ENCODE assay signal across 16 cellular contexts in the genomic region with DNA sequence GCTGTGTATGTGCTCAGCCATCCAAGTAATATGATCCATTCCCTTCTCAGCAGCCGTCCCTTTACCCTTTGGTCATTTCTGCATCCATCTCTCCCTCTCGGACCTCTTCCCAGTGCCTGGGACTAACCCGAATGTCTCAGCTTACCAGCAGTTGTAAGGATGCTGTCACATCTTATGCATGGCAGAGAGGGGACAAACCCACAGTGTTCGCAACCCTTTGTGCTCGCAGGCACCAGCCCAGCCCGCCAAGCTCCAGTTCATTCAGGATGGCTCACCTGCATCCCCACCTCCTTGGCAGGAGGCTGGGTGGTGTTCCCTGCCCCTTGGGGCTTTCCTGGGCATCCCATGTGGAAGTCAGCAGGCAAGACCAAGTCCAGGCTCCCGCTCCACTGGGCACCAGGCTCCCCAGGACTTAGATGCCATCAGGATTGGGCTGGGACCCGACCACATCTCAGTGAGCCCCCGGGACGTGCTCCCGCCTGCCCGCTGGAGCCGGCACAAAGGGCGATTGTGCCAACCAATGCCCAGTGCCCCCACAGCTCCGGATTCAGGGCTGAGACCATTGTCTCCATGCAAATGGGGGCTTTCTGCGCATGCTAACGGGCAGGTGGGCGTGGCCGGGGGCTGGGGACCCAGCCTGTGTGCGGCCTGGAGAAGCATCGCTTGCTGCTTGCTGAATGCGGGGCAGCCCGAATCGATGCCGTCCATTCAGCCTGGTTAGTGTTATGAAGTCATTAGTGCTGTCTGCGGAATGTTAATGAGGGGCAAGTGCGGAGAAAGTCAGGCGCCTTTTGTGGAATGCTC.
DNase-seq lines count a peak whose midpoint lies in the region; ATAC-seq, FAIRE-seq and TF ChIP-seq lines count a peak whose summit lies in the region.
"Had no signal": no experiment of that assay in that cellular context is flagged by ENCODE, and none has a peak within 500 bp of the region (broad histone marks: within the 10 kb centered on the region; RNA-seq: fewer than 3 reads in every experiment).

No MANE protein-coding gene starts in this region.

- no peak for TF ChIP-seq POLR2A in sigmoid colon (IDR thresholded peaks at IDR 0.05)

- H3K9ac ChIP-seq in SK-N-SH: no peak overlapping the region
- H3K9ac ChIP-seq in kidney (ENCODE audit: low read length in 2 of 2): no peak overlapping the region

- intact Hi-C loops in kidney (cut with DNase I) (no loop called here), sigmoid colon (cut with DNase I) (no loop called here)

- no peak for TF ChIP-seq CTCF in SK-N-SH (IDR thresholded peaks at IDR 0.05)
- TF ChIP-seq CTCF in kidney (IDR thresholded peaks at IDR 0.05; ENCODE audit: borderline replicate concordance, extremely low read depth, insufficient read depth): no peak
- no peak for TF ChIP-seq CTCF in sigmoid colon (IDR thresholded peaks at IDR 0.05)

- H2AFZ ChIP-seq in SK-N-SH (ENCODE audit: low read depth): no peak overlapping the region

- 74% methylated on average over 14 of the region's 28 CpGs for WGBS in SK-N-SH (ENCODE audit: low lambda C conversion rate)
- WGBS in sigmoid colon, 2 donors: 90 to 94% methylated on average over 28 of the region's 28 CpGs

- no peaks in the 10 kb centered on the region for H4K20me1 ChIP-seq in SK-N-SH (ENCODE audit: insufficient read depth)

- H3K4me1 ChIP-seq in SK-N-SH (ENCODE audit: control insufficient read depth in 1 of 2, insufficient read depth in 2 of 2, low read depth in 1 of 2, low read length in 1 of 2) (peaks cover 0 to 22% of the 10 kb centered on the region in 2 experiments; a peak in 1 of 4 replicates), kidney (ENCODE audit: control insufficient read depth in 1 of 2, insufficient read depth in 1 of 2, low read depth in 1 of 2, low read length in 2 of 2) (no peaks in the 10 kb centered on the region), sigmoid colon (peaks cover 0 to 6% (median 2%) of the 10 kb centered on the region in 4 donors)

- no peaks in the 10 kb centered on the region for H3K9me2 ChIP-seq in SK-N-SH

- H3K27me3 ChIP-seq in SK-N-SH (ENCODE audit: insufficient read depth): no peaks in the 10 kb centered on the region
- peaks cover 0 to 5% (median 0%) of the 10 kb centered on the region in 3 donors for H3K27me3 ChIP-seq in sigmoid colon

- H3K9me3 ChIP-seq in SK-N-SH: no peaks in the 10 kb centered on the region
- no peaks in the 10 kb centered on the region for H3K9me3 ChIP-seq in kidney (ENCODE audit: control insufficient read depth in 1 of 2, low read length in 2 of 2)
- no peaks in the 10 kb centered on the region for H3K9me3 ChIP-seq in sigmoid colon

- no peak overlapping the region for H3K4me2 ChIP-seq in SK-N-SH

- H3K79me2 ChIP-seq in SK-N-SH (ENCODE audit: insufficient read depth): no peaks in the 10 kb centered on the region

- POLR2A ChIA-PET in SK-N-SH (lab: Yijun Ruan, JAX): no interaction called here

- TF ChIP-seq EP300 in SK-N-SH (IDR thresholded peaks at IDR 0.05; ENCODE audit: borderline replicate concordance in 1 of 2, low read depth in 1 of 2, low read length in 1 of 2): no peak
- TF ChIP-seq EP300 in sigmoid colon (IDR thresholded peaks at IDR 0.05): no peak

- no peak overlapping the region for H3K4me3 ChIP-seq in SK-N-SH (ENCODE audit: low read depth in 2 of 2, low read length in 1 of 2)
- H3K4me3 ChIP-seq in kidney (ENCODE audit: low read length in 2 of 2): no peak overlapping the region
- no peak overlapping the region for H3K4me3 ChIP-seq in sigmoid colon
- H3K4me3 ChIP-seq: SK-N-MC had no signal

- ATAC-seq in SK-N-SH treated with all-trans-retinoic acid at 6 μM for 48 hours: no peak
- no peak for ATAC-seq in HG03095 (IDR thresholded peaks at IDR 0.05; ENCODE audit: unreplicated experiment)
- no peak for ATAC-seq in HG02610 (IDR thresholded peaks at IDR 0.05; ENCODE audit: unreplicated experiment)
- no peak for ATAC-seq in HG02870 (IDR thresholded peaks at IDR 0.05; ENCODE audit: unreplicated experiment)
- ATAC-seq: activated naive CD8-positive, alpha-beta T cell treated with anti-CD3 and anti-CD28 coated beads, Interleukin-2, amount 50 U/mL, for 24 hours; naive thymus-derived CD8-positive, alpha-beta T cell had no signal

- H3F3A ChIP-seq in SK-N-SH (replicated peaks; ENCODE audit: insufficient read depth): no peaks in the 10 kb centered on the region

- FAIRE-seq in kidney (lab: Jason Lieb, UNC): no peak
- FAIRE-seq: keratinocyte had no signal

- no peak for TF ChIP-seq RAD21 in SK-N-SH (IDR thresholded peaks at IDR 0.05; ENCODE audit: low read length)

- peak; percentile 14 for DNase-seq in SK-N-SH
- DNase-seq in kidney: peak; percentile 48
- peak; percentile 50 for DNase-seq in sigmoid colon
- DNase-seq: activated CD8-positive, alpha-beta memory T cell treated with anti-CD3 and anti-CD28 coated beads, Interleukin-2, amount 50 U/mL, for 48 hours; activated naive CD8-positive, alpha-beta T cell treated with anti-CD3 and anti-CD28 coated beads, Interleukin-2, amount 50 U/mL, for 24 hours; Karpas-422; NCI-H2081 treated with DMSO at 0.1 percent for 48 hours; trophoblast cell had no signal

- H3K27ac ChIP-seq in SK-N-SH (ENCODE audit: low read depth in 2 of 2, low read length in 1 of 2): no peak overlapping the region
- peak overlapping the region; percentile 50 for H3K27ac ChIP-seq in angular gyrus (ENCODE audit: low read depth, low read length)
- H3K27ac ChIP-seq in kidney (ENCODE audit: low read depth in 2 of 2, low read length in 2 of 2): no peak overlapping the region
- no peak overlapping the region for H3K27ac ChIP-seq in sigmoid colon
- H3K27ac ChIP-seq: SK-N-MC had no signal

- CTCF ChIA-PET in SK-N-SH (lab: Yijun Ruan, JAX): interaction anchor here (0.6 kb wide), 1 partner anchor 460 kb away, joined by 3 read pairs; no protein-coding TSS in a partner anchor

- H3K36me3 ChIP-seq in SK-N-SH (replicated peaks in 1 of 2; ENCODE audit: control insufficient read depth in 1 of 2, insufficient read depth in 2 of 2, low read length in 1 of 2) (no peaks in the 10 kb centered on the region), kidney (ENCODE audit: control insufficient read depth in 1 of 2, insufficient read depth in 2 of 2, low read length in 2 of 2) (no peaks in the 10 kb centered on the region), sigmoid colon (no peaks in the 10 kb centered on the region)

TF ChIP-seq in SK-N-SH, 30 proteins besides CTCF, POLR2A, EP300 and RAD21 (continues in another document):
- TF ChIP-seq JUND (IDR thresholded peaks at IDR 0.05): no peak
- TF ChIP-seq EZH2phosphoT487 (IDR thresholded peaks at IDR 0.05; ENCODE audit: borderline replicate concordance, low read depth): no peak
- no peak for TF ChIP-seq NFIC (IDR thresholded peaks at IDR 0.05; ENCODE audit: borderline replicate concordance)
- no peak for TF ChIP-seq RXRA (IDR thresholded peaks at IDR 0.05; ENCODE audit: borderline replicate concordance, low read depth)
- TF ChIP-seq FOXM1 (IDR thresholded peaks at IDR 0.05; ENCODE audit: low read depth): no peak
- no peak for TF ChIP-seq RFX5 (IDR thresholded peaks at IDR 0.05; ENCODE audit: low read length)
- TF ChIP-seq RCOR1 (IDR thresholded peaks at IDR 0.05; ENCODE audit: low read length): no peak
- no peak for TF ChIP-seq MEF2A (IDR thresholded peaks at IDR 0.05; ENCODE audit: borderline replicate concordance, low read depth)
- no peak for TF ChIP-seq GABPA (IDR thresholded peaks at IDR 0.05; ENCODE audit: low read depth)

TF ChIP-seq in SK-N-SH treated with all-trans-retinoic acid at 6 μM for 48 hours, 23 proteins besides CTCF, POLR2A, EP300 and RAD21 (continues in another document):
- no peak for TF ChIP-seq SNAI2 (CRISPR knock-in tag; IDR thresholded peaks at IDR 0.05)
- TF ChIP-seq GLIS3 (CRISPR knock-in tag; IDR thresholded peaks at IDR 0.05): no peak
- TF ChIP-seq, protein P1, sequence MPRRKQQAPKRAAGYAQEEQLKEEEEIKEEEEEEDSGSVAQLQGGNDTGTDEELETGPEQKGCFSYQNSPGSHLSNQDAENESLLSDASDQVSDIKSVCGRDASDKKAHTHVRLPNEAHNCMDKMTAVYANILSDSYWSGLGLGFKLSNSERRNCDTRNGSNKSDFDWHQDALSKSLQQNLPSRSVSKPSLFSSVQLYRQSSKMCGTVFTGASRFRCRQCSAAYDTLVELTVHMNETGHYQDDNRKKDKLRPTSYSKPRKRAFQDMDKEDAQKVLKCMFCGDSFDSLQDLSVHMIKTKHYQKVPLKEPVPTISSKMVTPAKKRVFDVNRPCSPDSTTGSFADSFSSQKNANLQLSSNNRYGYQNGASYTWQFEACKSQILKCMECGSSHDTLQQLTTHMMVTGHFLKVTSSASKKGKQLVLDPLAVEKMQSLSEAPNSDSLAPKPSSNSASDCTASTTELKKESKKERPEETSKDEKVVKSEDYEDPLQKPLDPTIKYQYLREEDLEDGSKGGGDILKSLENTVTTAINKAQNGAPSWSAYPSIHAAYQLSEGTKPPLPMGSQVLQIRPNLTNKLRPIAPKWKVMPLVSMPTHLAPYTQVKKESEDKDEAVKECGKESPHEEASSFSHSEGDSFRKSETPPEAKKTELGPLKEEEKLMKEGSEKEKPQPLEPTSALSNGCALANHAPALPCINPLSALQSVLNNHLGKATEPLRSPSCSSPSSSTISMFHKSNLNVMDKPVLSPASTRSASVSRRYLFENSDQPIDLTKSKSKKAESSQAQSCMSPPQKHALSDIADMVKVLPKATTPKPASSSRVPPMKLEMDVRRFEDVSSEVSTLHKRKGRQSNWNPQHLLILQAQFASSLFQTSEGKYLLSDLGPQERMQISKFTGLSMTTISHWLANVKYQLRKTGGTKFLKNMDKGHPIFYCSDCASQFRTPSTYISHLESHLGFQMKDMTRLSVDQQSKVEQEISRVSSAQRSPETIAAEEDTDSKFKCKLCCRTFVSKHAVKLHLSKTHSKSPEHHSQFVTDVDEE (CRISPR knock-in tag; IDR thresholded peaks at IDR 0.05): no peak
- TF ChIP-seq ZNF8 (CRISPR knock-in tag; IDR thresholded peaks at IDR 0.05): no peak
- no peak for TF ChIP-seq ARNTL (CRISPR knock-in tag; IDR thresholded peaks at IDR 0.05; ENCODE audit: borderline replicate concordance, low read depth)
- TF ChIP-seq PPARA (CRISPR knock-in tag; IDR thresholded peaks at IDR 0.05; ENCODE audit: borderline replicate concordance): no peak
- no peak for TF ChIP-seq CSDC2 (CRISPR knock-in tag; IDR thresholded peaks at IDR 0.05)
- TF ChIP-seq, protein P2, sequence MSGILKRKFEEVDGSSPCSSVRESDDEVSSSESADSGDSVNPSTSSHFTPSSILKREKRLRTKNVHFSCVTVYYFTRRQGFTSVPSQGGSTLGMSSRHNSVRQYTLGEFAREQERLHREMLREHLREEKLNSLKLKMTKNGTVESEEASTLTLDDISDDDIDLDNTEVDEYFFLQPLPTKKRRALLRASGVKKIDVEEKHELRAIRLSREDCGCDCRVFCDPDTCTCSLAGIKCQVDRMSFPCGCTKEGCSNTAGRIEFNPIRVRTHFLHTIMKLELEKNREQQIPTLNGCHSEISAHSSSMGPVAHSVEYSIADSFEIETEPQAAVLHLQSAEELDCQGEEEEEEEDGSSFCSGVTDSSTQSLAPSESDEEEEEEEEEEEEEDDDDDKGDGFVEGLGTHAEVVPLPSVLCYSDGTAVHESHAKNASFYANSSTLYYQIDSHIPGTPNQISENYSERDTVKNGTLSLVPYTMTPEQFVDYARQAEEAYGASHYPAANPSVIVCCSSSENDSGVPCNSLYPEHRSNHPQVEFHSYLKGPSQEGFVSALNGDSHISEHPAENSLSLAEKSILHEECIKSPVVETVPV (CRISPR knock-in tag; IDR thresholded peaks at IDR 0.05): no peak
- no peak for TF ChIP-seq ZC3H10 (CRISPR knock-in tag; IDR thresholded peaks at IDR 0.05)
- TF ChIP-seq ZNF70 (CRISPR knock-in tag; IDR thresholded peaks at IDR 0.05): no peak
